30 cellular contexts compared by ENCODE assay signal in genomic region chr5:88594441-88594840, GRCh38.
"Had no signal": no experiment of that assay in that cellular context is flagged by ENCODE, and none has a peak within 500 bp of the region (broad histone marks: within the 10 kb centered on the region; RNA-seq: fewer than 3 reads in every experiment).

No MANE protein-coding gene starts in this region.

- DNase-seq: activated CD4-positive, alpha-beta memory T cell treated with anti-CD3 and anti-CD28 coated beads, Interleukin-2, amount 10 ng/mL, durations not matched to agents 7 days and 5 days; activated CD4-positive, alpha-beta T cell treated with anti-CD3 and anti-CD28 coated beads for 1 hour; activated CD4-positive, alpha-beta T cell treated with anti-CD3 and anti-CD28 coated beads for 36 hours; activated CD4-positive, alpha-beta T cell treated with anti-CD3 and anti-CD28 coated beads for 48 hours; activated CD4-positive, alpha-beta T cell treated with anti-CD3 and anti-CD28 coated beads, Interleukin-2, amount 10 ng/mL, durations not matched to agents 7 days and 5 days; activated CD4-positive, alpha-beta T cell treated with anti-CD3 and anti-CD28 coated beads, Interleukin-2, amount 50 U/mL, for 48 hours; activated CD4-positive, CD25-positive, alpha-beta regulatory T cell; activated CD8-positive, alpha-beta memory T cell treated with anti-CD3 and anti-CD28 coated beads for 24 hours; activated CD8-positive, alpha-beta memory T cell treated with anti-CD3 and anti-CD28 coated beads, Interleukin-2, amount 10 ng/mL, durations not matched to agents 7 days and 5 days; activated CD8-positive, alpha-beta memory T cell treated with anti-CD3 and anti-CD28 coated beads, Interleukin-2, amount 50 U/mL, for 48 hours; activated CD8-positive, alpha-beta T cell treated with anti-CD3 and anti-CD28 coated beads, Interleukin-2, amount 10 ng/mL, durations not matched to agents 7 days and 5 days; activated effector memory CD4-positive, alpha-beta T cell treated with Interleukin-2 at 50 U/mL for 16 hours; activated gamma-delta T cell; activated naive CD4-positive, alpha-beta T cell treated with anti-CD3 and anti-CD28 coated beads, Interleukin-2, amount 10 ng/mL, durations not matched to agents 7 days and 5 days; activated naive CD4-positive, alpha-beta T cell treated with Interleukin-2 at 50 U/mL for 16 hours; activated naive CD8-positive, alpha-beta T cell treated with anti-CD3 and anti-CD28 coated beads, Interleukin-2, amount 10 ng/mL, durations not matched to agents 7 days and 5 days; activated naive CD8-positive, alpha-beta T cell treated with anti-CD3 and anti-CD28 coated beads, Interleukin-2, amount 50 U/mL, for 24 hours; activated T-cell treated with anti-CD3 and anti-CD28 coated beads, Interleukin-2, amount 50 U/mL, for 24 hours; activated T-cell treated with anti-CD3 and anti-CD28 coated beads, Interleukin-2, amount 50 U/mL, for 48 hours; amygdala; anterior cingulate cortex; caudate nucleus; cerebellar nuclear complex; T-helper 2 cell; T-helper 9 cell had no signal

- H3K36me3 ChIP-seq: ascending aorta, cardiac muscle cell had no signal

- H3K4me3 ChIP-seq: ascending aorta, cardiac muscle cell had no signal

- H3K27me3 ChIP-seq: ascending aorta, cardiac muscle cell had no signal

- ATAC-seq: activated CD4-positive, alpha-beta T cell treated with anti-CD3 and anti-CD28 coated beads for 36 hours; activated CD4-positive, CD25-positive, alpha-beta regulatory T cell treated with anti-CD3 and anti-CD28 coated beads, Interleukin-2, amount 50 U/mL, for 24 hours; activated CD8-positive, alpha-beta memory T cell treated with anti-CD3 and anti-CD28 coated beads, Interleukin-2, amount 10 ng/mL, durations not matched to agents 7 days and 5 days; activated CD8-positive, alpha-beta T cell treated with anti-CD3 and anti-CD28 coated beads, Interleukin-2, amount 10 ng/mL, durations not matched to agents 7 days and 5 days; activated naive CD8-positive, alpha-beta T cell treated with anti-CD3 and anti-CD28 coated beads, Interleukin-2, amount 50 U/mL, for 24 hours; WTC11 had no signal

- H3K27ac ChIP-seq: ascending aorta, cardiac muscle cell, VCaP had no signal

- H3K9me3 ChIP-seq: ascending aorta had no signal
